ENCODE assay signal across 8 cellular contexts in the genomic region with DNA sequence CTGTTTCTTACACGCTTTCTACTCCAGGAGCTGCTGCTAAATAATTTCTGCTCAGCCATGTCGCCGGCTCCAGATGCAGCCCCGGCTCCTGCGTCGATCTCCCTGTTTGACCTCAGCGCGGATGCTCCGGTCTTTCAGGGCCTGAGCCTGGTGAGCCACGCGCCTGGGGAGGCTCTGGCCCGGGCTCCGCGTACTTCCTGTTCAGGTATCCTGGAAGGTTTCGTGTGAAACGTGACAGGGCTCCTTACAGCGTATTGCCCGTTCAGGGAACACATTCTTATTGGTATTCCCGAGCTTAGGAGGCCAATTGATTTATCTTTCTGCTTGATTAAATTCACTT. TPM values are rescaled to one million over a fixed set of nuclear protein-coding genes. Genes with fewer than 3 reads are reported as not detected.
DNase-seq lines count a peak whose midpoint lies in the region; ATAC-seq and TF ChIP-seq lines count a peak whose summit lies in the region.

No MANE protein-coding gene starts in this region.

- no peak for TF ChIP-seq POLR2A in body of pancreas (IDR thresholded peaks at IDR 0.05)
- no peak for TF ChIP-seq POLR2A in spleen (IDR thresholded peaks at IDR 0.05)

- H3F3A ChIP-seq in PC-9 (ENCODE audit: insufficient read depth, low read depth): peaks cover 8% of the 10 kb centered on the region

- no peak overlapping the region for H4K91ac ChIP-seq in H9 (ENCODE audit: insufficient read length, low read depth, low read length)

- DNase-seq in COR-L47 (lab: John Stamatoyannopoulos, UW): peak; percentile 16
- peak; percentile 51 for DNase-seq in H9
- peak; percentile 31 to 56 for DNase-seq in PC-9
- peak; percentile 57 to 73 (median 67) for DNase-seq in body of pancreas
- peak; percentile 58 for DNase-seq in iPS-NIHi7 (ENCODE audit: extremely low spot score)
- DNase-seq in spleen: peak; percentile 92

- H3K4me3 ChIP-seq in PC-9 (peak overlapping the region; percentile 67), body of pancreas (peak overlapping the region; percentile 25 to 38), spleen (peak overlapping the region; percentile 56 to 79 (median 73))

- H2AFZ ChIP-seq in H9 (ENCODE audit: low read length) (no peak overlapping the region), PC-9 (peak overlapping the region; percentile 80)

- no peak overlapping the region for H2BK15ac ChIP-seq in H9 (ENCODE audit: low read depth, low read length)

- no peak overlapping the region for H3T11ph ChIP-seq in H9 (ENCODE audit: low read length)

- CTCF ChIA-PET in PC-9 (lab: Charles Lee): interaction anchor here (1.3 to 1.4 kb wide), 2 partner anchors 59 to 65 kb away, joined by 3 to 5 read pairs; no protein-coding TSS in a partner anchor

- no peak overlapping the region for H2AK5ac ChIP-seq in H9 (ENCODE audit: insufficient read length, low read length)

- H3K79me1 ChIP-seq in H9 (ENCODE audit: insufficient read depth, low read depth, low read length, poor library complexity, severe bottlenecking): no peaks in the 10 kb centered on the region

- H3K27me3 Mint-ChIP-seq in H9 (ENCODE audit: low read depth): no peaks in the 10 kb centered on the region; the same call in 1 of the 2 replicates

- H3K4me1 ChIP-seq in H9 (ENCODE audit: insufficient read depth, low read length) (no peaks in the 10 kb centered on the region), PC-9 (replicated peaks; ENCODE audit: insufficient read depth) (peaks cover 16% of the 10 kb centered on the region), body of pancreas (peaks cover 31% of the 10 kb centered on the region), spleen (peaks cover 18 to 68% (median 48%) of the 10 kb centered on the region in 6 donors)

- TF ChIP-seq CTCF in H9 (conservative IDR thresholded peaks at IDR 0.05) (no peak), PC-9 (conservative IDR thresholded peaks at IDR 0.05) (no peak), body of pancreas (IDR thresholded peaks at IDR 0.05) (peak in 1 of 7 experiments; percentile 4), spleen (IDR thresholded peaks at IDR 0.05 in 8 of 11, conservative IDR thresholded peaks at IDR 0.05 in 3 of 11) (no peak)

- H3K79me2 ChIP-seq in H9 (ENCODE audit: insufficient read depth, low read length): 0 out of 2 replicates have a peak, but pooled peaks cover 2% of the 10 kb centered on the region
- H3K79me2 ChIP-seq in PC-9 (ENCODE audit: low read depth): peaks cover 39% of the 10 kb centered on the region

- no peaks in the 10 kb centered on the region for H3K27me3 ChIP-seq in H9 (ENCODE audit: insufficient read depth, low read length)
- H3K27me3 ChIP-seq in PC-9 (ENCODE audit: insufficient read depth, low read depth): no peaks in the 10 kb centered on the region
- no peaks in the 10 kb centered on the region for H3K27me3 ChIP-seq in body of pancreas
- H3K27me3 ChIP-seq in spleen (replicated peaks in 1 of 7): no peaks in the 10 kb centered on the region

- no peaks in the 10 kb centered on the region for H4K20me1 ChIP-seq in H9 (ENCODE audit: control insufficient read depth, insufficient read depth, insufficient read length)
- H4K20me1 ChIP-seq in PC-9 (ENCODE audit: insufficient read depth): no peaks in the 10 kb centered on the region; the same call in 1 of the 2 replicates

- no peak overlapping the region for H3K23ac ChIP-seq in H9 (ENCODE audit: insufficient read length, low read depth, low read length)

- intact Hi-C loops in PC-9 (cut with micrococcal nuclease; ENCODE audit: unreplicated experiment): no loop called here
- intact Hi-C loops in body of pancreas (cut with DNase I): no loop called here
- intact Hi-C loops in spleen (cut with DNase I; ENCODE audit: low total_unique reads): no loop called here

- H3K14ac ChIP-seq in H9 (ENCODE audit: insufficient read depth, low read length): 0 out of 2 replicates have a peak overlapping the region, but pooled peaks have one; percentile 10

- H2BK5ac ChIP-seq in H9 (ENCODE audit: insufficient read length, low read length): no peak overlapping the region

- H3K9me3 ChIP-seq in H9 (ENCODE audit: control insufficient read depth, low read depth, low read length): no peaks in the 10 kb centered on the region
- no peaks in the 10 kb centered on the region for H3K9me3 ChIP-seq in PC-9 (ENCODE audit: insufficient read depth, low read depth)
- no peaks in the 10 kb centered on the region for H3K9me3 ChIP-seq in body of pancreas
- H3K9me3 ChIP-seq in spleen: no peaks in the 10 kb centered on the region

- POLR2A ChIA-PET in PC-9 (lab: Charles Lee; ENCODE audit: unreplicated experiment): interaction anchor here (0.6 to 1.2 kb wide), 2 partner anchors 19 to 53 kb away, joined by 6 to 7 read pairs; a partner anchor contains a TSS

- peak overlapping the region; percentile 99 to 100 (median 99) for H3K27ac Mint-ChIP-seq in H9

- H2BK120ac ChIP-seq in H9 (ENCODE audit: low read depth, low read length, poor library complexity, severe bottlenecking): no peak overlapping the region

- H3K9me3 Mint-ChIP-seq in H9: no peaks in the 10 kb centered on the region; a peak in 1 of 5 replicates

- no peak overlapping the region for H3K18ac ChIP-seq in H9 (ENCODE audit: insufficient read length, low read depth, low read length)

- H3K9ac ChIP-seq in H9 (ENCODE audit: extremely low read depth, insufficient read length, low read length): peak overlapping the region; percentile 79

- H4K5ac ChIP-seq in H9 (ENCODE audit: insufficient read length, low read depth, low read length): no peak overlapping the region

- H3K4ac ChIP-seq in H9 (ENCODE audit: low read depth, low read length): no peak overlapping the region

- peak overlapping the region; percentile 96 to 99 for H3K4me3 Mint-ChIP-seq in H9

- H3K4me2 ChIP-seq in H9 (ENCODE audit: insufficient read depth, insufficient read length, low read length) (peak overlapping the region; percentile 77), PC-9 (peak overlapping the region; percentile 92)

- H3K27ac ChIP-seq in H9 (ENCODE audit: insufficient read length, low read depth, low read length) (peak overlapping the region; percentile 29), PC-9 (peak overlapping the region; percentile 77), body of pancreas (peak overlapping the region; percentile 71 to 96 (median 86)), spleen (peak overlapping the region; percentile 88 to 99 (median 97))

- H3K23me2 ChIP-seq in H9 (ENCODE audit: insufficient read length, low read depth, low read length, poor library complexity, severe bottlenecking): no peaks in the 10 kb centered on the region

- H2BK20ac ChIP-seq in H9 (ENCODE audit: low read depth, low read length, poor library complexity, severe bottlenecking): no peak overlapping the region

- WGBS in H9 (ENCODE audit: extremely low coverage, insufficient read length, low lambda C conversion rate): no CpG with 5 or more reads among the region's 19 CpGs
- WGBS in body of pancreas, 2 donors: 0% methylated on average over 12 to 19 of the region's 19 CpGs
- WGBS in spleen, 5 donors: 0 to 1% (median 0%) methylated on average over 8 to 19 of the region's 19 CpGs

- H3K9me2 ChIP-seq in PC-9 (ENCODE audit: insufficient read depth): no peaks in the 10 kb centered on the region

- H3K36me3 ChIP-seq in PC-9 (ENCODE audit: low read depth) (0 out of 2 replicates have a peak, but pooled peaks cover 22% of the 10 kb centered on the region), body of pancreas (replicated peaks in 1 of 2; ENCODE audit: insufficient read depth in 1 of 2, low read depth in 2 of 2) (peaks cover 17 to 31% of the 10 kb centered on the region in 2 donors), spleen (peaks cover 0 to 69% (median 48%) of the 10 kb centered on the region in 6 donors)

- peak; percentile 31 for ATAC-seq in body of pancreas
- ATAC-seq in GM21619 (IDR thresholded peaks at IDR 0.05; ENCODE audit: unreplicated experiment): no peak
- ATAC-seq in HG03139 (IDR thresholded peaks at IDR 0.05; ENCODE audit: unreplicated experiment): no peak

- TSS peak; percentile 70 for BruUV-seq in PC-9 (replicated peaks; lab: Mats Ljungman, UMichigan)

- H2BK12ac ChIP-seq in H9 (ENCODE audit: insufficient read length, low read depth, low read length): no peak overlapping the region

- peaks cover 21 to 54% (median 48%) of the 10 kb centered on the region in 3 experiments for H3K36me3 Mint-ChIP-seq in H9 (ENCODE audit: insufficient read depth in 1 of 3, low read depth in 3 of 3)

- H3K4me1 Mint-ChIP-seq in H9: peaks cover 11% of the 10 kb centered on the region in 2 experiments

- H4K8ac ChIP-seq in H9 (replicated peaks; ENCODE audit: insufficient read length, low read depth, low read length): no peak overlapping the region

- no peak overlapping the region for H3K56ac ChIP-seq in H9 (ENCODE audit: insufficient read length, low read depth, low read length)

RNA-seq across cellular contexts. Expression of a gene that starts 0.6 kb away (rescaled TPM):
- 45.9 and 55.4 TPM in 2 replicates for total RNA-seq in H9 (2021)
- 62.2 and 65.1 TPM in 2 replicates for total RNA-seq in PC-9 (2021)
- total RNA-seq in body of pancreas: 10 to 100 TPM; 67.5 to 95.3 TPM
- 100 to 1,000 TPM in 1 of 7 donors, 10 to 100 TPM in 6; 68.3 to 141 (median 74.0) TPM for total RNA-seq in spleen
- 10 to 100 TPM; 30.5 to 70.2 (median 54.7) TPM for polyA plus RNA-seq in spleen

RNA-seq across cellular contexts. Expression of a gene that starts 0.7 kb away (rescaled TPM):
- total RNA-seq in H9 (2021): 46.4 and 52.2 TPM in 2 replicates
- total RNA-seq in PC-9 (2021): 56.0 and 64.5 TPM in 2 replicates
- total RNA-seq in body of pancreas: 10 to 100 TPM; 21.0 to 27.7 TPM
- total RNA-seq in spleen: 10 to 100 TPM; 34.7 to 68.2 (median 47.2) TPM
- 10 to 100 TPM in 2 of 3 donors, 1 to 10 TPM in 1; 9.4 to 13.8 (median 12.6) TPM for polyA plus RNA-seq in spleen

RNA-seq across cellular contexts. Expression of a gene that starts 11.4 kb away (rescaled TPM):
- total RNA-seq in H9 (2021): 44.6 and 46.4 TPM in 2 replicates
- 33.7 and 41.4 TPM in 2 replicates for total RNA-seq in PC-9 (2021)
- total RNA-seq in body of pancreas: 10 to 100 TPM; 10.5 to 11.7 TPM
- total RNA-seq in spleen: 10 to 100 TPM in 5 of 7 donors, 1 to 10 TPM in 2; 8.4 to 19.5 (median 11.4) TPM
- polyA plus RNA-seq in spleen: 10 to 100 TPM; 15.9 to 28.7 (median 28.0) TPM

RNA-seq across cellular contexts. Expression of a gene that starts 15.1 kb away (rescaled TPM):
- total RNA-seq in H9 (2021) (5.8 and 6.5 TPM in 2 replicates), PC-9 (2021) (7.9 and 10.8 TPM in 2 replicates), body of pancreas (10 to 100 TPM in 1 of 2 donors, 1 to 10 TPM in 1; 3.1 to 11.2 TPM), spleen (1 to 10 TPM; 2.3 to 9.6 (median 8.9) TPM)
- 1 to 10 TPM; 3.0 to 4.1 (median 3.6) TPM for polyA plus RNA-seq in spleen

RNA-seq across cellular contexts. Expression of a gene that starts 15.1 kb away (rescaled TPM):
- total RNA-seq in H9 (2021) (21.6 and 22.4 TPM in 2 replicates), PC-9 (2021) (39.6 and 47.2 TPM in 2 replicates), body of pancreas (10 to 100 TPM in 1 of 2 donors, 1 to 10 TPM in 1; 8.0 to 16.8 TPM), spleen (10 to 100 TPM; 17.0 to 30.5 (median 22.8) TPM)
- 10 to 100 TPM; 33.6 to 47.6 (median 44.2) TPM for polyA plus RNA-seq in spleen

Comparison
In these comparisons a context has a peak if more than half of its experiments do, and no peak if none do; other contexts are left out.
1. DNase-seq: peak in every context shown above with its lines; median percentile 92 in spleen; 67 in body of pancreas; 58 in iPS-NIHi7; 51 in H9; 44 in PC-9; 16 in COR-L47.
2. H3K27ac ChIP-seq: peak in every context shown above with its lines; median percentile 97 in spleen; 86 in body of pancreas; 77 in PC-9; 29 in H9.